In the genomic region with DNA sequence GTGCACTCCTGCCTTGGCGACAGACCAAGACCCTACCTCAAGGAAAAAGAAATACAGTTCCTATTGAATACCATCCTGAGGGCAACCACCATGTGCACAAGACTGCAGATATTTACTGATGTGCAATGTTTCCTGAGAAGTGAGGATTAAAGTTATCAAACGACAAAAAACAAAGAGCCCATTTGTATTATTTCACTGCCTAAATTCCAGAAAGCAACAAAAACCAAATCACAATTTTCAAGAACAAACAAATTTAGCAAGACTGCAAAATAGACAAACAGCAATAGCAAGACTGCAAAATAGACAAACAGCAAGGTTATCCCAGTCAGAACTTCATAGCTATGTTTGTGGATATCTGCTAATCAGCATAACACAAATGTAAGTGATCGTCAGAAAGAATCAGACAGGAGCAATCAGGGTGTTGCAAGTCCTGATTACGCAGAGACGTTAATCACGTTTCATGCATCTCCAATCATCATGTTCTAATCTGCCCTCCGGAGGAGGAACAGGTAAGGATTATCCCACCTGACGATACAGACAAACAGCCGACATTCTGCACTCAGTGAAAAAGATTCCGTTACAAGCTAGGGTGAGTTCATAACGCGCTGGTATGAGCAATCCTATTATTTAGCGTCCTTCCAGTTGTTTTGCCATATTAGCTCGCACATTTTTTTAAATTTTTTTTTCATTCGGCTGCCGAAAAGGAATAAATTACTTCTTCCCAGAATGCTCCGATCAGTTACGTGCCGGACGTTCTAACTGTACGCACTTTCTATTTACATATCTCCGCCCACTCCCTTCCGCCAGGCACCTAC, we compare ENCODE assay signal across 1 cellular context.
TF ChIP-seq lines count a peak whose summit lies in the region.

No MANE protein-coding gene starts in this region.

TF ChIP-seq in SK-N-SH treated with all-trans-retinoic acid at 6 μM for 48 hours, 23 proteins besides CTCF, POLR2A, EP300 and RAD21 (continued from another document):
- TF ChIP-seq, protein P1, sequence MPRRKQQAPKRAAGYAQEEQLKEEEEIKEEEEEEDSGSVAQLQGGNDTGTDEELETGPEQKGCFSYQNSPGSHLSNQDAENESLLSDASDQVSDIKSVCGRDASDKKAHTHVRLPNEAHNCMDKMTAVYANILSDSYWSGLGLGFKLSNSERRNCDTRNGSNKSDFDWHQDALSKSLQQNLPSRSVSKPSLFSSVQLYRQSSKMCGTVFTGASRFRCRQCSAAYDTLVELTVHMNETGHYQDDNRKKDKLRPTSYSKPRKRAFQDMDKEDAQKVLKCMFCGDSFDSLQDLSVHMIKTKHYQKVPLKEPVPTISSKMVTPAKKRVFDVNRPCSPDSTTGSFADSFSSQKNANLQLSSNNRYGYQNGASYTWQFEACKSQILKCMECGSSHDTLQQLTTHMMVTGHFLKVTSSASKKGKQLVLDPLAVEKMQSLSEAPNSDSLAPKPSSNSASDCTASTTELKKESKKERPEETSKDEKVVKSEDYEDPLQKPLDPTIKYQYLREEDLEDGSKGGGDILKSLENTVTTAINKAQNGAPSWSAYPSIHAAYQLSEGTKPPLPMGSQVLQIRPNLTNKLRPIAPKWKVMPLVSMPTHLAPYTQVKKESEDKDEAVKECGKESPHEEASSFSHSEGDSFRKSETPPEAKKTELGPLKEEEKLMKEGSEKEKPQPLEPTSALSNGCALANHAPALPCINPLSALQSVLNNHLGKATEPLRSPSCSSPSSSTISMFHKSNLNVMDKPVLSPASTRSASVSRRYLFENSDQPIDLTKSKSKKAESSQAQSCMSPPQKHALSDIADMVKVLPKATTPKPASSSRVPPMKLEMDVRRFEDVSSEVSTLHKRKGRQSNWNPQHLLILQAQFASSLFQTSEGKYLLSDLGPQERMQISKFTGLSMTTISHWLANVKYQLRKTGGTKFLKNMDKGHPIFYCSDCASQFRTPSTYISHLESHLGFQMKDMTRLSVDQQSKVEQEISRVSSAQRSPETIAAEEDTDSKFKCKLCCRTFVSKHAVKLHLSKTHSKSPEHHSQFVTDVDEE (CRISPR knock-in tag; IDR thresholded peaks at IDR 0.05), result peak; percentile 92
- peak; percentile 99 for TF ChIP-seq TOX (CRISPR knock-in tag; IDR thresholded peaks at IDR 0.05; ENCODE audit: borderline replicate concordance)
- TF ChIP-seq, protein P2, sequence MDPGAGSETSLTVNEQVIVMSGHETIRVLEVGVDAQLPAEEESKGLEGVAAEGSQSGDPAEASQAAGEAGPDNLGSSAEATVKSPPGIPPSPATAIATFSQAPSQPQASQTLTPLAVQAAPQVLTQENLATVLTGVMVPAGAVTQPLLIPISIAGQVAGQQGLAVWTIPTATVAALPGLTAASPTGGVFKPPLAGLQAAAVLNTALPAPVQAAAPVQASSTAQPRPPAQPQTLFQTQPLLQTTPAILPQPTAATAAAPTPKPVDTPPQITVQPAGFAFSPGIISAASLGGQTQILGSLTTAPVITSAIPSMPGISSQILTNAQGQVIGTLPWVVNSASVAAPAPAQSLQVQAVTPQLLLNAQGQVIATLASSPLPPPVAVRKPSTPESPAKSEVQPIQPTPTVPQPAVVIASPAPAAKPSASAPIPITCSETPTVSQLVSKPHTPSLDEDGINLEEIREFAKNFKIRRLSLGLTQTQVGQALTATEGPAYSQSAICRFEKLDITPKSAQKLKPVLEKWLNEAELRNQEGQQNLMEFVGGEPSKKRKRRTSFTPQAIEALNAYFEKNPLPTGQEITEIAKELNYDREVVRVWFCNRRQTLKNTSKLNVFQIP (CRISPR knock-in tag; IDR thresholded peaks at IDR 0.05; ENCODE audit: borderline replicate concordance, low read depth), result peak; percentile 98
- peak; percentile 98 for TF ChIP-seq SNAI2 (CRISPR knock-in tag; IDR thresholded peaks at IDR 0.05)
- peak; percentile 93 for TF ChIP-seq PPARA (CRISPR knock-in tag; IDR thresholded peaks at IDR 0.05; ENCODE audit: borderline replicate concordance)
- TF ChIP-seq, protein P3, sequence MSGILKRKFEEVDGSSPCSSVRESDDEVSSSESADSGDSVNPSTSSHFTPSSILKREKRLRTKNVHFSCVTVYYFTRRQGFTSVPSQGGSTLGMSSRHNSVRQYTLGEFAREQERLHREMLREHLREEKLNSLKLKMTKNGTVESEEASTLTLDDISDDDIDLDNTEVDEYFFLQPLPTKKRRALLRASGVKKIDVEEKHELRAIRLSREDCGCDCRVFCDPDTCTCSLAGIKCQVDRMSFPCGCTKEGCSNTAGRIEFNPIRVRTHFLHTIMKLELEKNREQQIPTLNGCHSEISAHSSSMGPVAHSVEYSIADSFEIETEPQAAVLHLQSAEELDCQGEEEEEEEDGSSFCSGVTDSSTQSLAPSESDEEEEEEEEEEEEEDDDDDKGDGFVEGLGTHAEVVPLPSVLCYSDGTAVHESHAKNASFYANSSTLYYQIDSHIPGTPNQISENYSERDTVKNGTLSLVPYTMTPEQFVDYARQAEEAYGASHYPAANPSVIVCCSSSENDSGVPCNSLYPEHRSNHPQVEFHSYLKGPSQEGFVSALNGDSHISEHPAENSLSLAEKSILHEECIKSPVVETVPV (CRISPR knock-in tag; IDR thresholded peaks at IDR 0.05), result peak; percentile 100
- TF ChIP-seq ZFP30 (CRISPR knock-in tag; IDR thresholded peaks at IDR 0.05), result peak; percentile 86
- peak; percentile 93 for TF ChIP-seq TCF4 (CRISPR knock-in tag; IDR thresholded peaks at IDR 0.05; ENCODE audit: borderline replicate concordance)
- TF ChIP-seq ESRRG (CRISPR knock-in tag; IDR thresholded peaks at IDR 0.05), result peak; percentile 100
- TF ChIP-seq RARB (CRISPR knock-in tag; IDR thresholded peaks at IDR 0.05), result peak; percentile 99
- TF ChIP-seq ISL1 (CRISPR knock-in tag; IDR thresholded peaks at IDR 0.05), result 0 out of 2 replicates have a peak, but pooled peaks have one; percentile 37
- TF ChIP-seq, protein P4, sequence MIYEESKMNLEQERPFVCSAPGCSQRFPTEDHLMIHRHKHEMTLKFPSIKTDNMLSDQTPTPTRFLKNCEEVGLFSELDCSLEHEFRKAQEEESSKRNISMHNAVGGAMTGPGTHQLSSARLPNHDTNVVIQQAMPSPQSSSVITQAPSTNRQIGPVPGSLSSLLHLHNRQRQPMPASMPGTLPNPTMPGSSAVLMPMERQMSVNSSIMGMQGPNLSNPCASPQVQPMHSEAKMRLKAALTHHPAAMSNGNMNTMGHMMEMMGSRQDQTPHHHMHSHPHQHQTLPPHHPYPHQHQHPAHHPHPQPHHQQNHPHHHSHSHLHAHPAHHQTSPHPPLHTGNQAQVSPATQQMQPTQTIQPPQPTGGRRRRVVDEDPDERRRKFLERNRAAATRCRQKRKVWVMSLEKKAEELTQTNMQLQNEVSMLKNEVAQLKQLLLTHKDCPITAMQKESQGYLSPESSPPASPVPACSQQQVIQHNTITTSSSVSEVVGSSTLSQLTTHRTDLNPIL (CRISPR knock-in tag; IDR thresholded peaks at IDR 0.05; ENCODE audit: low read depth), result peak; percentile 100
- peak; percentile 87 for TF ChIP-seq ZFP3 (CRISPR knock-in tag; IDR thresholded peaks at IDR 0.05)
- TF ChIP-seq ZC3H10 (CRISPR knock-in tag; IDR thresholded peaks at IDR 0.05), result peak; percentile 99
- TF ChIP-seq OSR1 (CRISPR knock-in tag; IDR thresholded peaks at IDR 0.05), result no peak
